Comparison of ENCODE assay signal across 22 cellular contexts in genomic region chr22:45376703-45377102, GRCh38. TPM values are rescaled to one million over a fixed set of nuclear protein-coding genes. Genes with fewer than 3 reads are reported as not detected.
DNase-seq lines count a peak whose midpoint lies in the region; ATAC-seq and TF ChIP-seq lines count a peak whose summit lies in the region.
"Had no signal": no experiment of that assay in that cellular context is flagged by ENCODE, and none has a peak within 500 bp of the region (broad histone marks: within the 10 kb centered on the region; RNA-seq: fewer than 3 reads in every experiment).

No MANE protein-coding gene starts in this region.

- 43 to 61% (median 55%) methylated on average over 1 of the region's 1 CpG for WGBS in stomach, 5 donors

- no peaks in the 10 kb centered on the region for H3K4me1 Mint-ChIP-seq in T-helper 17 cell
- H3K4me1 Mint-ChIP-seq: activated CD4-positive, alpha-beta T cell treated with anti-CD3 and anti-CD28 coated beads, Interleukin-2, amount 10 ng/mL, durations not matched to agents 24 days and 14 days; stimulated activated effector memory CD8-positive, alpha-beta T cell treated with anti-CD3 and anti-CD28 coated beads, Interleukin-12 subunit alpha, Interleukin-12 subunit beta, amount 100 ng/mL, for 72 hours had no signal

- intact Hi-C loops in Right ventricle myocardium superior (cut with DNase I) (no loop called here), left ventricle myocardium inferior (cut with micrococcal nuclease) (no loop called here), colonic mucosa (cut with DNase I) (no loop called here), left lung (cut with DNase I) (no loop called here), stomach (cut with DNase I; ENCODE audit: low total_unique reads) (no loop called here)

- H3K27me3 ChIP-seq in left ventricle myocardium inferior (ENCODE audit: low read depth) (no peaks in the 10 kb centered on the region), colonic mucosa (no peaks in the 10 kb centered on the region), left lung (no peaks in the 10 kb centered on the region), stomach (no peaks in the 10 kb centered on the region)
- H3K27me3 ChIP-seq: pancreas, SJCRH30 had no signal

- H3K27me3 Mint-ChIP-seq in T-helper 17 cell = no peaks in the 10 kb centered on the region
- H3K27me3 Mint-ChIP-seq: type B pancreatic cell had no signal

- DNase-seq in Right ventricle myocardium superior (peak; percentile 49), left ventricle myocardium inferior (no peak), colonic mucosa (peak; percentile 21), left lung (peak in 1 of 2 donors; percentile 36), stomach (no peak), T-helper 17 cell (no peak)
- DNase-seq: activated CD4-positive, alpha-beta T cell treated with anti-CD3 and anti-CD28 coated beads, Interleukin-2, amount 10 ng/mL, durations not matched to agents 24 days and 14 days; activated naive CD4-positive, alpha-beta T cell; GOT3; NCI-H345; pancreas; SJCRH30; T1000 had no signal

- H3K27ac ChIP-seq in left ventricle myocardium inferior (replicated peaks) = no peak overlapping the region
- no peak overlapping the region for H3K27ac ChIP-seq in colonic mucosa
- no peak overlapping the region for H3K27ac ChIP-seq in left lung
- H3K27ac ChIP-seq in stomach = no peak overlapping the region
- H3K27ac ChIP-seq: A549, pancreas, SJCRH30 had no signal

- H3K36me3 ChIP-seq in left ventricle myocardium inferior = no peaks in the 10 kb centered on the region
- H3K36me3 ChIP-seq in colonic mucosa = no peaks in the 10 kb centered on the region
- no peaks in the 10 kb centered on the region for H3K36me3 ChIP-seq in left lung
- H3K36me3 ChIP-seq in stomach = no peaks in the 10 kb centered on the region
- H3K36me3 ChIP-seq: pancreas, SJCRH30 had no signal

- no peak overlapping the region for H3K4me3 ChIP-seq in left ventricle myocardium inferior
- no peak overlapping the region for H3K4me3 ChIP-seq in colonic mucosa
- no peak overlapping the region for H3K4me3 ChIP-seq in left lung
- H3K4me3 ChIP-seq in stomach = no peak overlapping the region
- H3K4me3 ChIP-seq: A549, pancreas, SJCRH30, smooth muscle cell had no signal

- peak; percentile 55 for ATAC-seq in Right ventricle myocardium superior (ENCODE audit: poor library complexity)
- peak; percentile 36 for ATAC-seq in left lung
- ATAC-seq in HG02970 (IDR thresholded peaks at IDR 0.05; ENCODE audit: low FRiP score, unreplicated experiment) = no peak
- no peak for ATAC-seq in T-helper 17 cell
- ATAC-seq in HG02884 (IDR thresholded peaks at IDR 0.05; ENCODE audit: unreplicated experiment) = no peak
- ATAC-seq: A549, left lobe of liver had no signal

- no peak overlapping the region for H3K27ac Mint-ChIP-seq in T-helper 17 cell
- H3K27ac Mint-ChIP-seq: activated CD4-positive, alpha-beta T cell treated with anti-CD3 and anti-CD28 coated beads, Interleukin-2, amount 10 ng/mL, durations not matched to agents 24 days and 14 days; stimulated activated effector memory CD8-positive, alpha-beta T cell treated with anti-CD3 and anti-CD28 coated beads, Interleukin-12 subunit alpha, Interleukin-12 subunit beta, amount 100 ng/mL, for 72 hours; type B pancreatic cell had no signal

- no peak for TF ChIP-seq EP300 in stomach (IDR thresholded peaks at IDR 0.05)

- TF ChIP-seq POLR2A in stomach (IDR thresholded peaks at IDR 0.05) = no peak

- no peak overlapping the region for H3K4me3 Mint-ChIP-seq in T-helper 17 cell
- H3K4me3 Mint-ChIP-seq: activated CD4-positive, alpha-beta T cell treated with anti-CD3 and anti-CD28 coated beads, Interleukin-2, amount 10 ng/mL, durations not matched to agents 24 days and 14 days; stimulated activated effector memory CD8-positive, alpha-beta T cell treated with anti-CD3 and anti-CD28 coated beads, Interleukin-12 subunit alpha, Interleukin-12 subunit beta, amount 100 ng/mL, for 72 hours; type B pancreatic cell had no signal

- no peaks in the 10 kb centered on the region for H3K36me3 Mint-ChIP-seq in T-helper 17 cell (ENCODE audit: low read depth)
- H3K36me3 Mint-ChIP-seq: stimulated activated effector memory CD8-positive, alpha-beta T cell treated with anti-CD3 and anti-CD28 coated beads, Interleukin-12 subunit alpha, Interleukin-12 subunit beta, amount 100 ng/mL, for 72 hours; type B pancreatic cell had no signal

- no peak overlapping the region for H3K9ac ChIP-seq in colonic mucosa (ENCODE audit: low read depth in 2 of 2, low read length in 2 of 2)

- no peaks in the 10 kb centered on the region for H3K9me3 ChIP-seq in left ventricle myocardium inferior (replicated peaks)
- no peaks in the 10 kb centered on the region for H3K9me3 ChIP-seq in colonic mucosa
- H3K9me3 ChIP-seq in left lung = no peaks in the 10 kb centered on the region
- no peaks in the 10 kb centered on the region for H3K9me3 ChIP-seq in stomach
- no peaks in the 10 kb centered on the region for H3K9me3 ChIP-seq in T-helper 17 cell (ENCODE audit: control insufficient read depth, low read length, poor library complexity, severe bottlenecking)
- H3K9me3 ChIP-seq: A549, pancreas, SJCRH30 had no signal

- TF ChIP-seq CTCF in left ventricle myocardium inferior (IDR thresholded peaks at IDR 0.05; ENCODE audit: borderline replicate concordance) = no peak
- no peak for TF ChIP-seq CTCF in colonic mucosa (IDR thresholded peaks at IDR 0.05)
- TF ChIP-seq CTCF in left lung (IDR thresholded peaks at IDR 0.05) = no peak
- TF ChIP-seq CTCF in stomach (IDR thresholded peaks at IDR 0.05) = no peak

- H3K4me1 ChIP-seq in left ventricle myocardium inferior = no peaks in the 10 kb centered on the region
- no peaks in the 10 kb centered on the region for H3K4me1 ChIP-seq in colonic mucosa
- H3K4me1 ChIP-seq in left lung = peaks cover 0 to 9% of the 10 kb centered on the region in 2 donors
- H3K4me1 ChIP-seq in stomach = peaks cover 0 to 6% (median 0%) of the 10 kb centered on the region in 4 donors
- H3K4me1 ChIP-seq: A549, pancreas, SJCRH30 had no signal

RNA-seq across cellular contexts. Expression of gene SMC1B, which starts 36.7 kb away (rescaled TPM):
- total RNA-seq in Right ventricle myocardium superior = not detected
- not detected for total RNA-seq in left ventricle myocardium inferior
- under 1 TPM in 1 of 2 donors, not detected in 1; 0.15 TPM for total RNA-seq in colonic mucosa
- total RNA-seq in left lung = under 1 TPM; 0.10 to 0.15 TPM
- not detected for total RNA-seq in stomach
- polyA plus RNA-seq in stomach = under 1 TPM in 1 of 3 donors, not detected in 2; 0.05 TPM
- under 1 TPM in 1 of 2 donors, not detected in 1; 0.17 TPM for total RNA-seq in T-helper 17 cell
- total RNA-seq: HT1080, left lobe of liver, myocyte, SJCRH30, smooth muscle cell had no signal
- polyA plus RNA-seq: pancreas had no signal

RNA-seq across cellular contexts. Expression of gene RIBC2, which starts 36.8 kb away (rescaled TPM):
- total RNA-seq in Right ventricle myocardium superior = not detected
- not detected for total RNA-seq in left ventricle myocardium inferior
- total RNA-seq in colonic mucosa = 1 to 10 TPM in 1 of 2 donors, under 1 TPM in 1; 0.85 to 6.7 TPM
- total RNA-seq in left lung = 1 to 10 TPM; 4.3 to 4.5 TPM
- 10 to 100 TPM in 1 of 5 donors, 1 to 10 TPM in 1, under 1 TPM in 2, not detected in 1; 0.45 to 13.0 (median 2.9) TPM for total RNA-seq in stomach
- under 1 TPM; 0.56 to 0.88 (median 0.76) TPM for polyA plus RNA-seq in stomach
- total RNA-seq in T-helper 17 cell = 1 to 10 TPM; 1.6 to 2.4 TPM
- total RNA-seq: left lobe of liver, myocyte, SJCRH30 had no signal

Comparison
In these comparisons a context has a peak if more than half of its experiments do, and no peak if none do; other contexts are left out.
1. DNase-seq: peak in Right ventricle myocardium superior (single experiment) and colonic mucosa (single experiment); none in left ventricle myocardium inferior (single experiment), stomach (single experiment) and T-helper 17 cell (0 of 3).
2. ATAC-seq: peak in Right ventricle myocardium superior (single experiment) and left lung (single experiment); none in HG02970 (single experiment), T-helper 17 cell (single experiment) and HG02884 (single experiment).